17 cellular contexts compared by ENCODE assay signal in genomic region chr7:74338366-74339108, GRCh38.
"Had no signal": no experiment of that assay in that cellular context is flagged by ENCODE, and none has a peak within 500 bp of the region (broad histone marks: within the 10 kb centered on the region; RNA-seq: fewer than 3 reads in every experiment).

No MANE protein-coding gene starts in this region.

- H3K9me3 Mint-ChIP-seq: activated naive CD4-positive, alpha-beta T cell treated with anti-CD3 and anti-CD28 coated beads for 36 hours; activated T-helper 17 cell treated with anti-CD3 and anti-CD28 coated beads, Interleukin-2, amount 50 U/mL, for 72 hours; neural crest cell; stimulated activated naive CD8-positive, alpha-beta T cell treated with anti-CD3 and anti-CD28 coated beads, Interleukin-15, amount 100 ng/mL, for 72 hours had no signal

- H3K4me3 ChIP-seq: body of pancreas, coronary artery, heart left ventricle, pancreas, thoracic aorta had no signal

- H3K27me3 ChIP-seq: body of pancreas, heart left ventricle, pancreas had no signal

- ATAC-seq: activated CD4-positive, CD25-positive, alpha-beta regulatory T cell treated with anti-CD3 and anti-CD28 coated beads, Interleukin-2, amount 50 U/mL, for 24 hours; activated T-helper 17 cell treated with anti-CD3 and anti-CD28 coated beads, Interleukin-2, amount 50 U/mL, for 72 hours; body of pancreas; heart left ventricle; left lobe of liver; pancreas; stimulated activated naive CD8-positive, alpha-beta T cell treated with anti-CD3 and anti-CD28 coated beads, Interleukin-15, amount 100 ng/mL, for 72 hours had no signal

- H3K36me3 ChIP-seq: thoracic aorta had no signal

- H3K4me3 Mint-ChIP-seq: activated naive CD4-positive, alpha-beta T cell treated with anti-CD3 and anti-CD28 coated beads for 36 hours; activated T-helper 17 cell treated with anti-CD3 and anti-CD28 coated beads, Interleukin-2, amount 50 U/mL, for 72 hours; neural crest cell; stimulated activated naive CD8-positive, alpha-beta T cell treated with anti-CD3 and anti-CD28 coated beads, Interleukin-15, amount 100 ng/mL, for 72 hours had no signal

- H3K4me1 ChIP-seq: body of pancreas, pancreas had no signal

- H3K4me1 Mint-ChIP-seq: activated T-helper 17 cell treated with anti-CD3 and anti-CD28 coated beads, Interleukin-2, amount 50 U/mL, for 72 hours; neural crest cell had no signal

- H3K27ac ChIP-seq: body of pancreas, coronary artery, heart left ventricle, pancreas, thoracic aorta had no signal

- H3K27ac Mint-ChIP-seq: activated naive CD4-positive, alpha-beta T cell treated with anti-CD3 and anti-CD28 coated beads for 36 hours; activated T-helper 17 cell treated with anti-CD3 and anti-CD28 coated beads, Interleukin-2, amount 50 U/mL, for 72 hours; stimulated activated naive CD8-positive, alpha-beta T cell treated with anti-CD3 and anti-CD28 coated beads, Interleukin-15, amount 100 ng/mL, for 72 hours had no signal

- FAIRE-seq: frontal cortex, pancreas had no signal

- DNase-seq: activated naive CD4-positive, alpha-beta T cell treated with anti-CD3 and anti-CD28 coated beads for 36 hours; body of pancreas; central memory CD4-positive, alpha-beta T cell; effector CD4-positive, alpha-beta T cell; heart left ventricle; islet precursor cell; mesendoderm; stimulated activated CD4-positive, alpha-beta T cell treated with anti-CD3 and anti-CD28 coated beads, Interleukin-4, amount 100 ng/mL, for 24 hours; stimulated activated naive CD8-positive, alpha-beta T cell treated with anti-CD3 and anti-CD28 coated beads, Interleukin-15, amount 100 ng/mL, for 72 hours had no signal

- H3K27me3 Mint-ChIP-seq: activated T-helper 17 cell treated with anti-CD3 and anti-CD28 coated beads, Interleukin-2, amount 50 U/mL, for 72 hours; stimulated activated naive CD8-positive, alpha-beta T cell treated with anti-CD3 and anti-CD28 coated beads, Interleukin-15, amount 100 ng/mL, for 72 hours had no signal

- H3K9me3 ChIP-seq: body of pancreas, heart left ventricle, pancreas, thoracic aorta had no signal
